In the genomic region with DNA sequence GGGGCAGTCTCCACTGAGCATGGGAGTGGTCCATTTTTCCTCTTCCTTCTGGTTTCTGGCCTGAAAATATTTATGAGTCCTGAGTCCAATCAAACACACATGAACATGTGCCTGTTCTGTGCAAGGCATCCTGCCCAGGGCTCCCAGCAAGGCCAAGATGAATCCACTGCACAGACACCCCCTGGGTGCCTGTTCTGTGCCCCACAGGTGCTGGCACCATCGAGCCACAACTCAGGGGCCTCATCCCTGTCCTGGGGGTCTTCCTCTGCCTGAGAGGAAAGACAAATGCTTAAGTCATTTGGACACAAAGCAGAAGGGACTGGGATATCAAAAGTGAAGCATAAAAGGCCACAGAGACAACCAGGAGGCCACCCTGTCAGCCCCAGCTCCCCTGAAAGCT, we compare ENCODE assay signal across 16 cellular contexts.
DNase-seq lines count a peak whose midpoint lies in the region; TF ChIP-seq lines count a peak whose summit lies in the region.
"Had no signal": no experiment of that assay in that cellular context is flagged by ENCODE, and none has a peak within 500 bp of the region (broad histone marks: within the 10 kb centered on the region; RNA-seq: fewer than 3 reads in every experiment).

No MANE protein-coding gene starts in this region.

- H3K27me3 Mint-ChIP-seq in activated naive CD4-positive, alpha-beta T cell treated with anti-CD3 and anti-CD28 coated beads, Interleukin-2, amount 10 ng/mL, durations not matched to agents 7 days and 5 days = peaks cover 27% of the 10 kb centered on the region
- H3K27me3 Mint-ChIP-seq in activated naive CD4-positive, alpha-beta T cell treated with anti-CD3 and anti-CD28 coated beads for 36 hours (ENCODE audit: low read depth) = no peaks in the 10 kb centered on the region
- H3K27me3 Mint-ChIP-seq in brain = peaks cover 15% of the 10 kb centered on the region
- no peaks in the 10 kb centered on the region for H3K27me3 Mint-ChIP-seq in neural progenitor cell (ENCODE audit: insufficient read depth, low read depth)
- peaks cover 6% of the 10 kb centered on the region for H3K27me3 Mint-ChIP-seq in type B pancreatic cell

- H3K36me3 ChIP-seq in neural progenitor cell (no peaks in the 10 kb centered on the region), Peyer's patch (no peaks in the 10 kb centered on the region)

- DNase-seq in activated naive CD4-positive, alpha-beta T cell treated with anti-CD3 and anti-CD28 coated beads, Interleukin-2, amount 10 ng/mL, durations not matched to agents 7 days and 5 days = peak; percentile 10
- DNase-seq in activated naive CD4-positive, alpha-beta T cell treated with anti-CD3 and anti-CD28 coated beads for 36 hours = no peak
- DNase-seq in neural progenitor cell (ENCODE audit: low spot score) = no peak
- no peak for DNase-seq in Peyer's patch
- DNase-seq in pons (ENCODE audit: low spot score) = no peak
- no peak for DNase-seq in type B pancreatic cell (ENCODE audit: extremely low spot score, unreplicated experiment)
- no peak for DNase-seq in activated gamma-delta T cell (lab: John Stamatoyannopoulos, UW)
- DNase-seq: C1 segment of cervical spinal cord, GF-D8, NCI-H1092, NCI-H146, NCI-H2081, NCI-H510A treated with DMSO at 0.1 percent for 48 hours, NCI-H82 had no signal

- peaks cover 19% of the 10 kb centered on the region for H3K4me1 ChIP-seq in neural progenitor cell
- no peaks in the 10 kb centered on the region for H3K4me1 ChIP-seq in Peyer's patch

- TF ChIP-seq POLR2A in Peyer's patch (IDR thresholded peaks at IDR 0.05) = no peak

- no peaks in the 10 kb centered on the region for H3K4me1 Mint-ChIP-seq in activated naive CD4-positive, alpha-beta T cell treated with anti-CD3 and anti-CD28 coated beads, Interleukin-2, amount 10 ng/mL, durations not matched to agents 7 days and 5 days
- H3K4me1 Mint-ChIP-seq in activated naive CD4-positive, alpha-beta T cell treated with anti-CD3 and anti-CD28 coated beads for 36 hours (ENCODE audit: low read depth) = no peaks in the 10 kb centered on the region
- peaks cover 42% of the 10 kb centered on the region for H3K4me1 Mint-ChIP-seq in brain
- H3K4me1 Mint-ChIP-seq in neural progenitor cell = peaks cover 50% of the 10 kb centered on the region
- H3K4me1 Mint-ChIP-seq in type B pancreatic cell (ENCODE audit: unreplicated experiment) = peaks cover 6% of the 10 kb centered on the region

- H3K9me3 Mint-ChIP-seq in activated naive CD4-positive, alpha-beta T cell treated with anti-CD3 and anti-CD28 coated beads, Interleukin-2, amount 10 ng/mL, durations not matched to agents 7 days and 5 days = peaks cover 7% of the 10 kb centered on the region
- H3K9me3 Mint-ChIP-seq in activated naive CD4-positive, alpha-beta T cell treated with anti-CD3 and anti-CD28 coated beads for 36 hours = peaks cover 5% of the 10 kb centered on the region
- H3K9me3 Mint-ChIP-seq in brain (peaks cover 6 to 15% (median 13%) of the 10 kb centered on the region in 5 experiments), neural progenitor cell (peaks cover 8% of the 10 kb centered on the region), type B pancreatic cell (peaks cover under 1% of the 10 kb centered on the region)

- no peak overlapping the region for H3K9ac ChIP-seq in neural progenitor cell
- H3K9ac ChIP-seq: KMS-11 had no signal

- H3F3A ChIP-seq in neural progenitor cell (ENCODE audit: low read depth) = peaks cover 6% of the 10 kb centered on the region

- no peak overlapping the region for H2AFZ ChIP-seq in neural progenitor cell (replicated peaks)

- H3K4me3 ChIP-seq in neural progenitor cell (no peak overlapping the region), Peyer's patch (no peak overlapping the region)

- H3K4me2 ChIP-seq in neural progenitor cell = no peak overlapping the region
- H3K4me2 ChIP-seq: KMS-11 had no signal

- intact Hi-C loops in activated naive CD4-positive, alpha-beta T cell treated with anti-CD3 and anti-CD28 coated beads for 36 hours (cut with micrococcal nuclease) = no loop called here

- H3K27ac ChIP-seq in neural progenitor cell = no peak overlapping the region
- H3K27ac ChIP-seq in Peyer's patch = no peak overlapping the region
- H3K27ac ChIP-seq: KMS-11 had no signal

- H3K4me3 Mint-ChIP-seq in activated naive CD4-positive, alpha-beta T cell treated with anti-CD3 and anti-CD28 coated beads, Interleukin-2, amount 10 ng/mL, durations not matched to agents 7 days and 5 days = no peak overlapping the region
- no peak overlapping the region for H3K4me3 Mint-ChIP-seq in activated naive CD4-positive, alpha-beta T cell treated with anti-CD3 and anti-CD28 coated beads for 36 hours
- no peak overlapping the region for H3K4me3 Mint-ChIP-seq in brain
- no peak overlapping the region for H3K4me3 Mint-ChIP-seq in neural progenitor cell
- H3K4me3 Mint-ChIP-seq in type B pancreatic cell = no peak overlapping the region

- no peak overlapping the region for H3K27ac Mint-ChIP-seq in activated naive CD4-positive, alpha-beta T cell treated with anti-CD3 and anti-CD28 coated beads, Interleukin-2, amount 10 ng/mL, durations not matched to agents 7 days and 5 days
- no peak overlapping the region for H3K27ac Mint-ChIP-seq in activated naive CD4-positive, alpha-beta T cell treated with anti-CD3 and anti-CD28 coated beads for 36 hours
- H3K27ac Mint-ChIP-seq in brain = peak overlapping the region in 3 of 5 experiments; percentile 22 to 78 (median 54)
- peak overlapping the region; percentile 88 for H3K27ac Mint-ChIP-seq in neural progenitor cell
- H3K27ac Mint-ChIP-seq in type B pancreatic cell = no peak overlapping the region

- H4K20me1 ChIP-seq in neural progenitor cell (ENCODE audit: low read depth) = no peaks in the 10 kb centered on the region

- H3K27me3 ChIP-seq in neural progenitor cell (no peaks in the 10 kb centered on the region), Peyer's patch (no peaks in the 10 kb centered on the region)

- H3K9me3 ChIP-seq in neural progenitor cell (ENCODE audit: low read depth) = no peaks in the 10 kb centered on the region
- peaks cover 0 to 1% (median 0%) of the 10 kb centered on the region in 4 donors for H3K9me3 ChIP-seq in Peyer's patch

- CTCF ChIA-PET in activated naive CD4-positive, alpha-beta T cell treated with anti-CD3 and anti-CD28 coated beads, Interleukin-2, amount 10 ng/mL, durations not matched to agents 7 days and 5 days (lab: Charles Lee) = interaction anchor here (0.6 kb wide), 1 partner anchor 302 kb away, joined by 5 read pairs; no protein-coding TSS in a partner anchor
- CTCF ChIA-PET in activated naive CD4-positive, alpha-beta T cell treated with anti-CD3 and anti-CD28 coated beads for 36 hours (lab: Charles Lee) = no interaction called here

- no peaks in the 10 kb centered on the region for H3K79me2 ChIP-seq in neural progenitor cell (ENCODE audit: low read depth)

- TF ChIP-seq CTCF in brain (conservative IDR thresholded peaks at IDR 0.05) (no peak), neural progenitor cell (IDR thresholded peaks at IDR 0.05) (no peak), Peyer's patch (IDR thresholded peaks at IDR 0.05) (no peak), type B pancreatic cell (conservative IDR thresholded peaks at IDR 0.05) (no peak)

- no peaks in the 10 kb centered on the region for H3K36me3 Mint-ChIP-seq in activated naive CD4-positive, alpha-beta T cell treated with anti-CD3 and anti-CD28 coated beads, Interleukin-2, amount 10 ng/mL, durations not matched to agents 7 days and 5 days
- no peaks in the 10 kb centered on the region for H3K36me3 Mint-ChIP-seq in activated naive CD4-positive, alpha-beta T cell treated with anti-CD3 and anti-CD28 coated beads for 36 hours (ENCODE audit: low read depth)
- H3K36me3 Mint-ChIP-seq in brain = peaks cover 7% of the 10 kb centered on the region
- no peaks in the 10 kb centered on the region for H3K36me3 Mint-ChIP-seq in neural progenitor cell
- H3K36me3 Mint-ChIP-seq in type B pancreatic cell = no peaks in the 10 kb centered on the region

Comparison
In these comparisons a context has a peak if more than half of its experiments do, and no peak if none do; other contexts are left out.
1. H3K27ac Mint-ChIP-seq: peak in brain (3 of 5) and neural progenitor cell (single experiment); none in activated naive CD4-positive, alpha-beta T cell treated with anti-CD3 and anti-CD28 coated beads, Interleukin-2, amount 10 ng/mL, durations not matched to agents 7 days and 5 days (single experiment), activated naive CD4-positive, alpha-beta T cell treated with anti-CD3 and anti-CD28 coated beads for 36 hours (single experiment) and type B pancreatic cell (single experiment).